Comparison of ENCODE assay signal across 8 cellular contexts in genomic region chr19:42114412-42114811, GRCh38. TPM values are rescaled to one million over a fixed set of nuclear protein-coding genes. Genes with fewer than 3 reads are reported as not detected.
DNase-seq lines count a peak whose midpoint lies in the region; ATAC-seq and TF ChIP-seq lines count a peak whose summit lies in the region.

No MANE protein-coding gene starts in this region.

- 0 out of 2 replicates have a peak overlapping the region, but pooled peaks have one; percentile 5 for H3K27ac ChIP-seq in HEK293 (ENCODE audit: extremely low read depth, low read depth, low read length)

- peaks cover 9% of the 10 kb centered on the region; the same call in 1 of the 2 replicates for H3K4me1 ChIP-seq in HEK293 (ENCODE audit: control insufficient read depth, insufficient read depth, low read length)

- CTCF ChIA-PET in HEK293 (lab: Yijun Ruan, JAX) (interaction anchor here (0.7 to 4.6 kb wide), 21 partner anchors 10 to 327 kb away, joined by 3 to 41 read pairs (median 7); partner anchors contain the start of gene POU2F2), HEK293T (lab: Yijun Ruan, JAX) (interaction anchor here (0.8 to 1.4 kb wide), 7 partner anchors 9 to 326 kb away, joined by 3 to 4 read pairs (median 3); partner anchors contain the start of gene POU2F2)

- H3K4me3 ChIP-seq in HEK293 (ENCODE audit: low read depth, low read length): no peak overlapping the region

- in situ Hi-C loops in GM13977 (cut with MboI; ENCODE audit: low pct_unique_long_range_greater_than_20kb, low sequenced_read_pairs, unreplicated experiment): loop anchor here (5.0 to 25.0 kb wide), 2 partner anchors 73 to 173 kb away; no protein-coding TSS in a partner anchor

- H3K36me3 ChIP-seq in HEK293 (ENCODE audit: control insufficient read depth in 2 of 2, insufficient read depth in 1 of 2, low read length in 2 of 2): no peaks in the 10 kb centered on the region

- TF ChIP-seq CTCF in GM13977 (IDR thresholded peaks at IDR 0.05; ENCODE audit: extremely low read depth, insufficient read depth, missing control alignments) (no peak), HEK293 (tag by site-specific recombination; IDR thresholded peaks at IDR 0.05) (no peak)

- ATAC-seq in esophagus mucosa (peak; percentile 19), HG02973 (IDR thresholded peaks at IDR 0.05; ENCODE audit: unreplicated experiment) (no peak)

- no peaks in the 10 kb centered on the region for H3K9me3 ChIP-seq in HEK293 (ENCODE audit: control insufficient read depth, insufficient read depth, low read depth, low read length)

- DNase-seq in GM13977 (ENCODE audit: low spot score) (peak; percentile 81), NCI-H2196 (lab: John Stamatoyannopoulos, UW; ENCODE audit: unreplicated experiment) (peak; percentile 79), cortex of kidney (lab: John Stamatoyannopoulos, UW) (no peak), Kasumi-1 (lab: John Stamatoyannopoulos, UW) (no peak), HEK293T (ENCODE audit: extremely low spot score) (no peak)

- POLR2A ChIA-PET in HEK293 (lab: Yijun Ruan, JAX): interaction anchor here (0.9 to 1.5 kb wide), 5 partner anchors 13 to 129 kb away, joined by 3 to 7 read pairs (median 3); partner anchors contain the start of genes GSK3A and ZNF574
- POLR2A ChIA-PET in HEK293T (lab: Yijun Ruan, JAX): interaction anchor here (0.6 to 1.9 kb wide), 2 partner anchors 114 to 129 kb away, joined by 3 to 4 read pairs; no protein-coding TSS in a partner anchor

TF ChIP-seq in HEK293, 187 proteins besides CTCF, POLR2A, EP300 and RAD21 (continues in another document):
- no peak for TF ChIP-seq PRDM2 (tag by site-specific recombination; IDR thresholded peaks at IDR 0.05; ENCODE audit: borderline replicate concordance)
- TF ChIP-seq ZNF664 (tag by site-specific recombination; IDR thresholded peaks at IDR 0.05): no peak
- TF ChIP-seq ZBTB8A (tag by site-specific recombination; IDR thresholded peaks at IDR 0.05): peak; percentile 40; the same call in 1 of the 2 replicates
- no peak for TF ChIP-seq AEBP2 (tag by site-specific recombination; IDR thresholded peaks at IDR 0.05; ENCODE audit: borderline replicate concordance)

TF ChIP-seq in HEK293T, 16 proteins besides CTCF, POLR2A, EP300 and RAD21:
- no peak for TF ChIP-seq BHLHE40 (IDR thresholded peaks at IDR 0.05; ENCODE audit: borderline replicate concordance)
- TF ChIP-seq SUZ12 (IDR thresholded peaks at IDR 0.05): no peak
- no peak for TF ChIP-seq HDGF (IDR thresholded peaks at IDR 0.05; ENCODE audit: borderline replicate concordance)
- no peak for TF ChIP-seq FOXK2 (IDR thresholded peaks at IDR 0.05)
- no peak for TF ChIP-seq ZNF384 (IDR thresholded peaks at IDR 0.05)
- TF ChIP-seq CTBP1 (IDR thresholded peaks at IDR 0.05; ENCODE audit: borderline replicate concordance): no peak
- no peak for TF ChIP-seq FOXM1 (IDR thresholded peaks at IDR 0.05; ENCODE audit: borderline replicate concordance)

RNA-seq across cellular contexts. Expression of gene POU2F2, which starts 17.8 kb away (rescaled TPM):
- 1.00 TPM for total RNA-seq in esophagus mucosa

RNA-seq across cellular contexts. Expression of gene ZNF574, which starts 38.4 kb away (rescaled TPM):
- total RNA-seq in esophagus mucosa: 9.7 TPM

RNA-seq across cellular contexts. Expression of gene GRIK5, which starts 44.4 kb away (rescaled TPM):
- total RNA-seq in esophagus mucosa: 0.32 TPM

Comparison
In these comparisons a context has a peak if more than half of its experiments do, and no peak if none do; other contexts are left out.
1. DNase-seq: peak in GM13977 (single experiment) and NCI-H2196 (single experiment); none in cortex of kidney (single experiment), Kasumi-1 (0 of 2) and HEK293T (single experiment).